In genomic region chr19:18363787-18364186, GRCh38 we compare ENCODE assay signal across 17 cellular contexts. TPM values are rescaled to one million over a fixed set of nuclear protein-coding genes. Genes with fewer than 3 reads are reported as not detected.
DNase-seq lines count a peak whose midpoint lies in the region; ATAC-seq and TF ChIP-seq lines count a peak whose summit lies in the region.
"Had no signal": no experiment of that assay in that cellular context is flagged by ENCODE, and none has a peak within 500 bp of the region (broad histone marks: within the 10 kb centered on the region; RNA-seq: fewer than 3 reads in every experiment).

No MANE protein-coding gene starts in this region.

- no peaks in the 10 kb centered on the region for H3K9me2 ChIP-seq in SK-N-SH

- H3K36me3 ChIP-seq in SK-N-SH (replicated peaks in 1 of 2; ENCODE audit: control insufficient read depth in 1 of 2, insufficient read depth in 2 of 2, low read length in 1 of 2) = peaks cover 0 to 9% of the 10 kb centered on the region in 2 experiments
- no peaks in the 10 kb centered on the region for H3K36me3 ChIP-seq in colonic mucosa
- peaks cover 0 to 13% of the 10 kb centered on the region in 2 donors for H3K36me3 ChIP-seq in vagina

- H4K20me1 ChIP-seq in SK-N-SH (ENCODE audit: insufficient read depth) = no peaks in the 10 kb centered on the region

- no peak for TF ChIP-seq EP300 in SK-N-SH (IDR thresholded peaks at IDR 0.05; ENCODE audit: borderline replicate concordance in 1 of 2, low read depth in 1 of 2, low read length in 1 of 2)

- no peaks in the 10 kb centered on the region for H3K79me2 ChIP-seq in SK-N-SH (ENCODE audit: insufficient read depth)

- H3K4me3 ChIP-seq in SK-N-SH (ENCODE audit: low read depth in 2 of 2, low read length in 1 of 2) (no peak overlapping the region), colonic mucosa (no peak overlapping the region), vagina (no peak overlapping the region)
- H3K4me3 ChIP-seq: psoas muscle had no signal

- DNase-seq in SK-N-SH (no peak), colonic mucosa (no peak), osteocyte (ENCODE audit: extremely low spot score, unreplicated experiment) (no peak), vagina (ENCODE audit: extremely low spot score in 2 of 2) (no peak), hepatic stellate cell (ENCODE audit: low spot score) (no peak)
- no peak for DNase-seq in activated T-cell treated with anti-CD3 and anti-CD28 coated beads, Interleukin-2, amount 50 U/mL, for 1 hour
- DNase-seq: activated CD4-positive, alpha-beta T cell treated with anti-CD3 and anti-CD28 coated beads, Interleukin-2, amount 50 U/mL, for 48 hours; dermis blood vessel endothelial cell; NCI-H1930; NCI-H748 treated with DMSO at 0.1 percent for 48 hours; psoas muscle; stimulated activated CD4-positive, alpha-beta T cell treated with anti-CD3 and anti-CD28 coated beads, Interleukin-1b, Interleukin-23, amount 100 ng/mL, for 48 hours; T1000 had no signal

- H3K9me3 ChIP-seq in SK-N-SH (no peaks in the 10 kb centered on the region), colonic mucosa (no peaks in the 10 kb centered on the region), vagina (no peaks in the 10 kb centered on the region)
- H3K9me3 ChIP-seq: psoas muscle had no signal

- H3K27me3 Mint-ChIP-seq in osteocyte (ENCODE audit: unreplicated experiment) = no peaks in the 10 kb centered on the region

- peaks cover 27% of the 10 kb centered on the region for H3K4me1 Mint-ChIP-seq in osteocyte (ENCODE audit: unreplicated experiment)

- H3K36me3 Mint-ChIP-seq in osteocyte (ENCODE audit: unreplicated experiment) = peaks cover 21% of the 10 kb centered on the region

- no peak overlapping the region for H3K4me2 ChIP-seq in SK-N-SH

- H3K27ac ChIP-seq in SK-N-SH (ENCODE audit: low read depth in 2 of 2, low read length in 1 of 2) (peak overlapping the region; percentile 96 to 98), colonic mucosa (peak overlapping the region; percentile 90), vagina (peak overlapping the region; percentile 75)

- no peaks in the 10 kb centered on the region for H3K9me3 Mint-ChIP-seq in osteocyte (ENCODE audit: unreplicated experiment)

- ATAC-seq in SK-N-SH treated with all-trans-retinoic acid at 6 μM for 48 hours (no peak), GM18505 (IDR thresholded peaks at IDR 0.05; ENCODE audit: unreplicated experiment) (no peak)
- ATAC-seq: psoas muscle had no signal

- peaks cover 20 to 23% of the 10 kb centered on the region in 2 experiments; a peak in 3 of 4 replicates for H3K4me1 ChIP-seq in SK-N-SH (ENCODE audit: control insufficient read depth in 1 of 2, insufficient read depth in 2 of 2, low read depth in 1 of 2, low read length in 1 of 2)
- peaks cover 5% of the 10 kb centered on the region for H3K4me1 ChIP-seq in colonic mucosa
- H3K4me1 ChIP-seq in vagina = peaks cover 14% of the 10 kb centered on the region

- no peak overlapping the region for H2AFZ ChIP-seq in SK-N-SH (ENCODE audit: low read depth)

- no peak overlapping the region for H3K4me3 Mint-ChIP-seq in osteocyte (ENCODE audit: unreplicated experiment)

- peak overlapping the region; percentile 95 for H3K27ac Mint-ChIP-seq in osteocyte (ENCODE audit: unreplicated experiment)

- CTCF ChIA-PET in SK-N-SH (lab: Yijun Ruan, JAX) = interaction anchor here (1.3 to 7.5 kb wide), 4 partner anchors 14 to 50 kb away, joined by 4 to 66 read pairs (median 28); no protein-coding TSS in a partner anchor

- TF ChIP-seq RAD21 in SK-N-SH (IDR thresholded peaks at IDR 0.05; ENCODE audit: low read length) = no peak

- H3F3A ChIP-seq in SK-N-SH (replicated peaks; ENCODE audit: insufficient read depth) = peaks cover 21% of the 10 kb centered on the region

- H3K27me3 ChIP-seq in SK-N-SH (ENCODE audit: insufficient read depth) (no peaks in the 10 kb centered on the region), colonic mucosa (no peaks in the 10 kb centered on the region), vagina (no peaks in the 10 kb centered on the region)

- TF ChIP-seq POLR2A in vagina (IDR thresholded peaks at IDR 0.05) (no peak), GM18505 (IDR thresholded peaks at IDR 0.05; ENCODE audit: borderline replicate concordance, extremely low read depth, insufficient read depth, insufficient read length) (no peak)

- WGBS in SK-N-SH (ENCODE audit: low lambda C conversion rate) = 88% methylated on average over 6 of the region's 6 CpGs

- TF ChIP-seq CTCF in SK-N-SH (IDR thresholded peaks at IDR 0.05) (no peak), colonic mucosa (IDR thresholded peaks at IDR 0.05) (no peak), osteocyte (IDR thresholded peaks at IDR 0.05) (no peak), vagina (IDR thresholded peaks at IDR 0.05) (no peak)

- intact Hi-C loops in colonic mucosa (cut with DNase I) (no loop called here), vagina (cut with DNase I) (no loop called here)

- POLR2A ChIA-PET in SK-N-SH (lab: Yijun Ruan, JAX) = no interaction called here

- H3K9ac ChIP-seq in SK-N-SH (peak overlapping the region; percentile 73; the same call in 1 of the 2 replicates), colonic mucosa (ENCODE audit: low read depth in 2 of 2, low read length in 2 of 2) (peak overlapping the region in 1 of 2 donors; percentile 55)

TF ChIP-seq in SK-N-SH, 30 proteins besides CTCF, POLR2A, EP300 and RAD21 (continues in another document):
- TF ChIP-seq IRF3 (IDR thresholded peaks at IDR 0.05; ENCODE audit: low read depth, low read length) = no peak
- TF ChIP-seq MAX (IDR thresholded peaks at IDR 0.05; ENCODE audit: low read depth) = no peak

TF ChIP-seq in SK-N-SH treated with all-trans-retinoic acid at 6 μM for 48 hours, 23 proteins besides CTCF, POLR2A, EP300 and RAD21:
- no peak for TF ChIP-seq OSR1 (CRISPR knock-in tag; IDR thresholded peaks at IDR 0.05)
- TF ChIP-seq BACH2 (CRISPR knock-in tag; IDR thresholded peaks at IDR 0.05; ENCODE audit: borderline replicate concordance) = no peak

RNA-seq across cellular contexts. Expression of gene GDF15, which starts 22.2 kb away (rescaled TPM):
- 74.1 and 129 TPM in 2 replicates for polyA plus RNA-seq in SK-N-SH (2012; rRNA removed)
- 48.5 and 76.8 TPM in 2 replicates for polyA plus RNA-seq in SK-N-SH (2012; cell fraction: cytosol; rRNA removed)
- 193 and 251 TPM in 2 replicates for polyA plus RNA-seq in SK-N-SH (2012; cell fraction: nucleus; rRNA removed)
- 100 to 1,000 TPM; 120 to 159 TPM for total RNA-seq in colonic mucosa
- total RNA-seq in osteocyte = 41.9 and 47.9 TPM in 2 replicates
- 25.5 TPM for total RNA-seq in vagina
- total RNA-seq: mononuclear cell had no signal

RNA-seq across cellular contexts. Expression of gene PGPEP1, which starts 23.4 kb away (rescaled TPM):
- polyA plus RNA-seq in SK-N-SH (2012; rRNA removed) = 13.8 and 13.9 TPM in 2 replicates
- polyA plus RNA-seq in SK-N-SH (2012; cell fraction: cytosol; rRNA removed) = 6.6 and 6.9 TPM in 2 replicates
- 29.5 and 30.2 TPM in 2 replicates for polyA plus RNA-seq in SK-N-SH (2012; cell fraction: nucleus; rRNA removed)
- 10 to 100 TPM; 62.6 to 99.0 TPM for total RNA-seq in colonic mucosa
- 36.1 and 38.5 TPM in 2 replicates for total RNA-seq in osteocyte
- total RNA-seq in vagina = 27.5 TPM

RNA-seq across cellular contexts. Expression of gene LRRC25, which starts 33.6 kb away (rescaled TPM):
- not detected in 2 replicates for polyA plus RNA-seq in SK-N-SH (2012; rRNA removed)
- not detected in 2 replicates for polyA plus RNA-seq in SK-N-SH (2012; cell fraction: cytosol; rRNA removed)
- not detected in 2 replicates for polyA plus RNA-seq in SK-N-SH (2012; cell fraction: nucleus; rRNA removed)
- 1 to 10 TPM; 1.4 to 3.9 TPM for total RNA-seq in colonic mucosa
- total RNA-seq in osteocyte = 0.16 TPM in 1 of 2 replicates, not detected in the other
- 3.9 TPM for total RNA-seq in vagina
- total RNA-seq: dermis blood vessel endothelial cell, M059J had no signal

RNA-seq across cellular contexts. Expression of gene LSM4, which starts 40.9 kb away (rescaled TPM):
- polyA plus RNA-seq in SK-N-SH (2012; rRNA removed) = 235 and 277 TPM in 2 replicates
- polyA plus RNA-seq in SK-N-SH (2012; cell fraction: cytosol; rRNA removed) = 193 and 249 TPM in 2 replicates
- 104 and 192 TPM in 2 replicates for polyA plus RNA-seq in SK-N-SH (2012; cell fraction: nucleus; rRNA removed)
- total RNA-seq in colonic mucosa (100 to 1,000 TPM; 128 to 308 TPM), osteocyte (92.1 and 98.1 TPM in 2 replicates), vagina (54.3 TPM)

RNA-seq across cellular contexts. Expression of gene SSBP4, which starts 55.4 kb away (rescaled TPM):
- polyA plus RNA-seq in SK-N-SH (2012; rRNA removed) = 22.5 and 24.9 TPM in 2 replicates
- 12.4 and 23.4 TPM in 2 replicates for polyA plus RNA-seq in SK-N-SH (2012; cell fraction: cytosol; rRNA removed)
- polyA plus RNA-seq in SK-N-SH (2012; cell fraction: nucleus; rRNA removed) = 89.0 and 178 TPM in 2 replicates
- total RNA-seq in colonic mucosa (10 to 100 TPM; 40.1 to 77.3 TPM), osteocyte (82.9 and 102 TPM in 2 replicates), vagina (72.7 TPM)
